In genomic region chr1:210841926-210842625, GRCh38 we compare ENCODE assay signal across 20 cellular contexts.
DNase-seq lines count a peak whose midpoint lies in the region; FAIRE-seq and TF ChIP-seq lines count a peak whose summit lies in the region.
"Had no signal": no experiment of that assay in that cellular context is flagged by ENCODE, and none has a peak within 500 bp of the region (broad histone marks: within the 10 kb centered on the region; RNA-seq: fewer than 3 reads in every experiment).

No MANE protein-coding gene starts in this region.

- TF ChIP-seq CTCF in D721Med (IDR thresholded peaks at IDR 0.05; ENCODE audit: insufficient read depth, missing control alignments), result no peak

- peak overlapping the region; percentile 24 for H3K27ac ChIP-seq in caudate nucleus (ENCODE audit: low read depth, low read length)
- H3K27ac ChIP-seq: BLaER1, HL-60 had no signal

- DNase-seq in NCI-H446 treated with DMSO at 0.1 percent for 48 hours (lab: John Stamatoyannopoulos, UW), result peak; percentile 3
- DNase-seq in NCI-H446 (lab: John Stamatoyannopoulos, UW), result no peak
- no peak for DNase-seq in D721Med (ENCODE audit: insufficient read length, low spot score)
- peak in 2 of 61 donors; percentile 20 to 97 for DNase-seq in caudate nucleus (lab: John Stamatoyannopoulos, UW)
- no peak for DNase-seq in ureter (ENCODE audit: low spot score)
- no peak for DNase-seq in NCI-H1105 (lab: John Stamatoyannopoulos, UW)
- DNase-seq in GDM1 (lab: John Stamatoyannopoulos, UW), result no peak
- DNase-seq: 8988T; AML-193; Caco-2; CD8-positive, alpha-beta memory T cell; DMS79; HCEC 1CT; HFFc6 had no signal

- FAIRE-seq in D721Med (lab: Jason Lieb, UNC) (peak; percentile 66), islet of Langerhans (lab: Jason Lieb, UNC) (peak; percentile 86)
- FAIRE-seq: G401.6, GM12892, GM19239 had no signal
